18 cellular contexts compared by ENCODE assay signal in genomic region chr17:35404360-35404759, GRCh38. TPM values are rescaled to one million over a fixed set of nuclear protein-coding genes. Genes with fewer than 3 reads are reported as not detected.
DNase-seq lines count a peak whose midpoint lies in the region; ATAC-seq and TF ChIP-seq lines count a peak whose summit lies in the region.
"Had no signal": no experiment of that assay in that cellular context is flagged by ENCODE, and none has a peak within 500 bp of the region (broad histone marks: within the 10 kb centered on the region; RNA-seq: fewer than 3 reads in every experiment).

No MANE protein-coding gene starts in this region.

- no peak overlapping the region for H3K4me3 Mint-ChIP-seq in CD8-positive, alpha-beta T cell
- no peak overlapping the region for H3K4me3 Mint-ChIP-seq in activated CD8-positive, alpha-beta T cell treated with anti-CD3 and anti-CD28 coated beads for 36 hours
- H3K4me3 Mint-ChIP-seq: CD4-positive, alpha-beta T cell; effector memory CD8-positive, alpha-beta T cell; T-helper 1 cell treated with Interleukin-12 subunit alpha and Interleukin-12 subunit beta and Interleukin-4 antibody, amounts not matched to agents 30 μg/mL and 1 μg/mL, for 36 hours; WTC11 had no signal

- CTCF ChIA-PET in CD8-positive, alpha-beta T cell (lab: Charles Lee), result no interaction called here
- CTCF ChIA-PET in HEK293 (lab: Yijun Ruan, JAX), result interaction anchor here (0.6 to 0.7 kb wide), 3 partner anchors 116 to 401 kb away, joined by 3 to 6 read pairs (median 4); no protein-coding TSS in a partner anchor
- CTCF ChIA-PET in activated CD8-positive, alpha-beta T cell treated with anti-CD3 and anti-CD28 coated beads for 36 hours (lab: Charles Lee), result interaction anchor here (1.0 kb wide), 1 partner anchor 91 kb away, joined by 3 read pairs; no protein-coding TSS in a partner anchor

- no peak overlapping the region for H3K27ac Mint-ChIP-seq in CD8-positive, alpha-beta T cell
- no peak overlapping the region for H3K27ac Mint-ChIP-seq in activated CD8-positive, alpha-beta T cell treated with anti-CD3 and anti-CD28 coated beads for 36 hours
- H3K27ac Mint-ChIP-seq: CD4-positive, alpha-beta T cell; effector memory CD8-positive, alpha-beta T cell; T-helper 1 cell treated with Interleukin-12 subunit alpha and Interleukin-12 subunit beta and Interleukin-4 antibody, amounts not matched to agents 30 μg/mL and 1 μg/mL, for 36 hours; WTC11 had no signal

- peaks cover 8% of the 10 kb centered on the region for H3K4me1 ChIP-seq in CD8-positive, alpha-beta T cell (ENCODE audit: insufficient read depth, low read length)
- H3K4me1 ChIP-seq in HEK293 (ENCODE audit: control insufficient read depth, insufficient read depth, low read length), result no peaks in the 10 kb centered on the region
- H3K4me1 ChIP-seq in esophagus squamous epithelium, result no peaks in the 10 kb centered on the region

- 75 to 87% methylated on average over 1 of the region's 1 CpG for WGBS in esophagus squamous epithelium, 2 donors

- H3K9me3 Mint-ChIP-seq in CD8-positive, alpha-beta T cell, result no peaks in the 10 kb centered on the region
- no peaks in the 10 kb centered on the region for H3K9me3 Mint-ChIP-seq in activated CD8-positive, alpha-beta T cell treated with anti-CD3 and anti-CD28 coated beads for 36 hours
- H3K9me3 Mint-ChIP-seq: CD4-positive, alpha-beta T cell; effector memory CD8-positive, alpha-beta T cell; WTC11 had no signal

- H3K36me3 ChIP-seq in CD8-positive, alpha-beta T cell (ENCODE audit: insufficient read depth, low read length), result no peaks in the 10 kb centered on the region
- H3K36me3 ChIP-seq in HEK293 (ENCODE audit: control insufficient read depth in 2 of 2, insufficient read depth in 1 of 2, low read length in 2 of 2) (peaks cover 0 to 4% of the 10 kb centered on the region in 2 experiments; a peak in 1 of 3 replicates), esophagus squamous epithelium (peaks cover 0 to 21% (median 0%) of the 10 kb centered on the region in 3 donors)

- H3K27ac ChIP-seq in CD8-positive, alpha-beta T cell (ENCODE audit: low read depth, low read length), result no peak overlapping the region
- H3K27ac ChIP-seq in HEK293 (ENCODE audit: extremely low read depth, low read depth, low read length), result no peak overlapping the region
- no peak overlapping the region for H3K27ac ChIP-seq in esophagus squamous epithelium
- H3K27ac ChIP-seq: thoracic aorta had no signal

- no peak overlapping the region for H3K4me3 ChIP-seq in CD8-positive, alpha-beta T cell (ENCODE audit: low read depth, low read length)
- H3K4me3 ChIP-seq in HEK293 (ENCODE audit: low read depth, low read length) (no peak overlapping the region), fibroblast of villous mesenchyme (ENCODE audit: low read depth, low read length) (no peak overlapping the region), esophagus squamous epithelium (no peak overlapping the region)
- H3K4me3 ChIP-seq: lung, thoracic aorta had no signal

- no peaks in the 10 kb centered on the region for H3K27me3 Mint-ChIP-seq in CD8-positive, alpha-beta T cell (ENCODE audit: low read depth)
- H3K27me3 Mint-ChIP-seq in activated CD8-positive, alpha-beta T cell treated with anti-CD3 and anti-CD28 coated beads for 36 hours, result no peaks in the 10 kb centered on the region
- H3K27me3 Mint-ChIP-seq: CD4-positive, alpha-beta T cell; effector memory CD8-positive, alpha-beta T cell had no signal

- H3K9me3 ChIP-seq in CD8-positive, alpha-beta T cell (ENCODE audit: low read length), result no peaks in the 10 kb centered on the region
- no peaks in the 10 kb centered on the region for H3K9me3 ChIP-seq in HEK293 (ENCODE audit: control insufficient read depth, insufficient read depth, low read depth, low read length)
- no peaks in the 10 kb centered on the region for H3K9me3 ChIP-seq in esophagus squamous epithelium
- H3K9me3 ChIP-seq: thoracic aorta had no signal

- H3K4me1 Mint-ChIP-seq in CD8-positive, alpha-beta T cell (ENCODE audit: low read depth), result peaks cover 7% of the 10 kb centered on the region
- peaks cover 11% of the 10 kb centered on the region for H3K4me1 Mint-ChIP-seq in activated CD8-positive, alpha-beta T cell treated with anti-CD3 and anti-CD28 coated beads for 36 hours (ENCODE audit: low read depth)
- H3K4me1 Mint-ChIP-seq: WTC11 had no signal

- no peak for DNase-seq in CD8-positive, alpha-beta T cell
- no peak for DNase-seq in activated CD8-positive, alpha-beta T cell treated with anti-CD3 and anti-CD28 coated beads for 36 hours
- DNase-seq in fibroblast of villous mesenchyme (ENCODE audit: low read depth), result peak; percentile 22
- DNase-seq in esophagus squamous epithelium (lab: John Stamatoyannopoulos, UW), result no peak
- DNase-seq in activated CD4-positive, alpha-beta T cell treated with anti-CD3 and anti-CD28 coated beads for 1 hour, result no peak
- DNase-seq: activated gamma-delta T cell treated with Interleukin-2 at 50 U/mL for 16 hours; CD4-positive, alpha-beta T cell; DMS79 treated with DMSO at 0.1 percent for 48 hours; effector memory CD8-positive, alpha-beta T cell; islet precursor cell; NCI-H1417 treated with DMSO at 0.1 percent for 48 hours; NCI-H524 treated with DMSO at 0.1 percent for 48 hours had no signal

- TF ChIP-seq CTCF in CD8-positive, alpha-beta T cell (IDR thresholded peaks at IDR 0.05), result no peak
- no peak for TF ChIP-seq CTCF in HEK293 (tag by site-specific recombination; IDR thresholded peaks at IDR 0.05)
- no peak for TF ChIP-seq CTCF in activated CD8-positive, alpha-beta T cell treated with anti-CD3 and anti-CD28 coated beads for 36 hours (IDR thresholded peaks at IDR 0.05)
- no peak for TF ChIP-seq CTCF in fibroblast of villous mesenchyme (IDR thresholded peaks at IDR 0.05; ENCODE audit: insufficient read depth, low read depth, low read length)
- no peak for TF ChIP-seq CTCF in esophagus squamous epithelium (IDR thresholded peaks at IDR 0.05)

- intact Hi-C loops in CD8-positive, alpha-beta T cell (cut with DNase I, micrococcal nuclease), result no loop called here
- intact Hi-C loops in activated CD8-positive, alpha-beta T cell treated with anti-CD3 and anti-CD28 coated beads for 36 hours (cut with micrococcal nuclease), result no loop called here
- intact Hi-C loops in esophagus squamous epithelium (cut with DNase I), result loop anchor here (10.0 kb wide), 1 partner anchor 60 kb away; no protein-coding TSS in a partner anchor

- peak; percentile 29 for ATAC-seq in CD8-positive, alpha-beta T cell
- peak; percentile 85 for ATAC-seq in activated CD8-positive, alpha-beta T cell treated with anti-CD3 and anti-CD28 coated beads for 36 hours
- no peak for ATAC-seq in HG03280 (IDR thresholded peaks at IDR 0.05; ENCODE audit: unreplicated experiment)
- ATAC-seq: effector memory CD8-positive, alpha-beta T cell; WTC11 had no signal

- peaks cover 12% of the 10 kb centered on the region for H3K36me3 Mint-ChIP-seq in CD8-positive, alpha-beta T cell
- H3K36me3 Mint-ChIP-seq in activated CD8-positive, alpha-beta T cell treated with anti-CD3 and anti-CD28 coated beads for 36 hours (ENCODE audit: low read depth), result no peaks in the 10 kb centered on the region

- POLR2A ChIA-PET in CD8-positive, alpha-beta T cell (lab: Charles Lee), result no interaction called here
- POLR2A ChIA-PET in HEK293 (lab: Yijun Ruan, JAX), result interaction anchor here (2.5 kb wide), 1 partner anchor 31 kb away, joined by 7 read pairs; the partner anchor contains the start of gene SLFN11
- POLR2A ChIA-PET in activated CD8-positive, alpha-beta T cell treated with anti-CD3 and anti-CD28 coated beads for 36 hours (lab: Charles Lee), result no interaction called here

- no peak for TF ChIP-seq POLR2A in esophagus squamous epithelium (IDR thresholded peaks at IDR 0.05)

- no peaks in the 10 kb centered on the region for H3K27me3 ChIP-seq in CD8-positive, alpha-beta T cell (ENCODE audit: insufficient read depth, low read length)
- H3K27me3 ChIP-seq in esophagus squamous epithelium, result no peaks in the 10 kb centered on the region

TF ChIP-seq in HEK293, 187 proteins besides CTCF, POLR2A, EP300 and RAD21:
- peak; percentile 56; the same call in 1 of the 2 replicates for TF ChIP-seq PRDM6 (tag by site-specific recombination; IDR thresholded peaks at IDR 0.05)
- TF ChIP-seq KLF17 (tag by site-specific recombination; IDR thresholded peaks at IDR 0.05), result no peak

RNA-seq across cellular contexts. Expression of gene SLFN12, which starts 27.9 kb away (rescaled TPM):
- total RNA-seq in CD8-positive, alpha-beta T cell, result 1 to 10 TPM; 2.4 TPM
- total RNA-seq in activated CD8-positive, alpha-beta T cell treated with anti-CD3 and anti-CD28 coated beads for 36 hours, result 1 to 10 TPM; 5.1 to 6.3 TPM
- total RNA-seq in fibroblast of villous mesenchyme (30.6 and 47.9 TPM in 2 replicates), esophagus squamous epithelium (1 to 10 TPM; 1.3 to 5.0 (median 3.7) TPM)

RNA-seq across cellular contexts. Expression of gene SLFN11, which starts 30.9 kb away (rescaled TPM):
- 10 to 100 TPM; 25.6 to 27.2 TPM for total RNA-seq in CD8-positive, alpha-beta T cell
- total RNA-seq in activated CD8-positive, alpha-beta T cell treated with anti-CD3 and anti-CD28 coated beads for 36 hours, result 100 to 1,000 TPM in 1 of 2 experiments, 10 to 100 TPM in 1; 95.8 to 106 TPM
- total RNA-seq in fibroblast of villous mesenchyme (54.8 and 95.9 TPM in 2 replicates), esophagus squamous epithelium (10 to 100 TPM in 2 of 4 donors, 1 to 10 TPM in 2; 1.4 to 12.4 (median 10.1) TPM)

RNA-seq across cellular contexts. Expression of gene SLFN13, which starts 44.2 kb away (rescaled TPM):
- 10 to 100 TPM; 16.1 to 17.3 TPM for total RNA-seq in CD8-positive, alpha-beta T cell
- total RNA-seq in activated CD8-positive, alpha-beta T cell treated with anti-CD3 and anti-CD28 coated beads for 36 hours, result 10 to 100 TPM; 39.9 to 41.8 TPM
- 1.6 and 2.6 TPM in 2 replicates for total RNA-seq in fibroblast of villous mesenchyme
- total RNA-seq in esophagus squamous epithelium, result 1 to 10 TPM; 2.7 to 7.6 (median 5.8) TPM
